1 cellular context compared by ENCODE assay signal in genomic region chr4:182277402-182277801, GRCh38.
TF ChIP-seq lines count a peak whose summit lies in the region.

No MANE protein-coding gene starts in this region.

TF ChIP-seq in IMR-90, 13 proteins besides CTCF, POLR2A, EP300 and RAD21 (continued from another document):
- TF ChIP-seq MXI1 (IDR thresholded peaks at IDR 0.05; ENCODE audit: borderline replicate concordance, low read depth, low read length): no peak
- TF ChIP-seq RCOR1 (IDR thresholded peaks at IDR 0.05; ENCODE audit: insufficient replicate concordance, low read length): no peak
- TF ChIP-seq FOS (IDR thresholded peaks at IDR 0.05; ENCODE audit: low read depth, low read length): no peak
- TF ChIP-seq SMC3 (IDR thresholded peaks at IDR 0.05; ENCODE audit: low read depth, low read length): no peak
- no peak for TF ChIP-seq RFX5 (IDR thresholded peaks at IDR 0.05; ENCODE audit: low read depth, low read length)
- no peak for TF ChIP-seq MAZ (IDR thresholded peaks at IDR 0.05; ENCODE audit: borderline replicate concordance, low read depth, low read length)
- TF ChIP-seq BHLHE40 (IDR thresholded peaks at IDR 0.05; ENCODE audit: low read depth, low read length): no peak
- TF ChIP-seq CEBPB (IDR thresholded peaks at IDR 0.05; ENCODE audit: low read depth, low read length): no peak
- no peak for TF ChIP-seq ELK1 (IDR thresholded peaks at IDR 0.05; ENCODE audit: borderline replicate concordance, low read depth, low read length)
- no peak for TF ChIP-seq USF2 (IDR thresholded peaks at IDR 0.05; ENCODE audit: low read depth, low read length)
